In the genomic region with DNA sequence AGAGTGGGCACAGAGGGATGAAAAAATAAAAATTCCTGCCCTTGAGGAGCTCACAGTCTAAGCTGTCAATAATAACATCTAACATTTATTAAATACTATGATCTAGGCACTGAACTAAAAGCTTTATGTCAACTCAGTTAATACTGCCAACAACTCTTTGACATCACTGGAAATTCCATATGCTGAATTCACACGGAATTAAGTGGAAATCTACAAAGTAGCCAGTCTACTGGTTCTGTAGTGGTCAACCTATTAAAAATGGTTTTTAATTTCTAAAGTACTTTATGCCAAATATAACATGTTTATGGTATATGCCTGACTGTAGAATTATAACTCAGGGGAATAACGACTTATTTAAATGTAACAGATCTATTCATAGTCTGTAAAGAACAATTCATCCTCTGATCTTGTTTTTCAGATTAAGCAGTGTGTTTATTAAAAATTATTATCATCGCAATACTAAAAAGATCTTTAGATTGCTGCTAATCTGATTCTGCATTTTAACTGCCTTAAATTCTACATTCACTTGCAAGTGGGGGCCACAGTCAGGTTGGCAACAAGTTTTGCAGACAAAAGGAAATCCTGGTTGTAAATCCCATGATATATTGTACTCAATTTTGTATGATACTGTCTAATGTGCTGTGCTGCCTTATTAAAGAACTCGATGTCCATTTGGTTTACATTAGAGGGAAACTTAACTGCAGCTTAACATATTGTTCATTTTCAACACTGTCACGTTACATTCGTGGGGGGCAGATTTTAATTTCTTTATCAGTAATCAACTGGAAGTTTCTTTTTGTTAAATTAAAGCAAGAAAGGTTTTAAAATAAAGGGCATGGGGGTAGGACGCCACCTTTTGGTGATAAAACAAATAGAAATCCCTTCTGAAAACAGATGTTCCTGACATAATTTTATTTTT, we compare ENCODE assay signal across 8 cellular contexts.
DNase-seq lines count a peak whose midpoint lies in the region; ATAC-seq and TF ChIP-seq lines count a peak whose summit lies in the region.

No MANE protein-coding gene starts in this region.

- no peak for ATAC-seq in GM21529 (IDR thresholded peaks at IDR 0.05; ENCODE audit: unreplicated experiment)

- peak in 5 of 6 experiments; percentile 1 to 68 (median 39) for DNase-seq in stimulated activated naive CD4-positive, alpha-beta T cell (lab: John Stamatoyannopoulos, UW)
- no peak for DNase-seq in stimulated activated naive CD4-positive, alpha-beta T cell treated with Interleukin-2 at 50 U/mL for 16 hours (lab: John Stamatoyannopoulos, UW)
- peak; percentile 60 for DNase-seq in NCI-H69 (lab: John Stamatoyannopoulos, UW)
- peak; percentile 70 to 76 for DNase-seq in cardiac fibroblast (ENCODE audit: low read depth in 2 of 2)
- DNase-seq in midbrain (lab: John Stamatoyannopoulos, UW), result peak; percentile 55
- DNase-seq in putamen (ENCODE audit: low spot score), result no peak
- no peak for DNase-seq in NCI-H2196 (lab: John Stamatoyannopoulos, UW; ENCODE audit: unreplicated experiment)

- no peak overlapping the region for H3K4me3 ChIP-seq in cardiac fibroblast (replicated peaks in 1 of 2; ENCODE audit: low read depth in 2 of 2, low read length in 2 of 2)

- TF ChIP-seq CTCF in cardiac fibroblast (IDR thresholded peaks at IDR 0.05; ENCODE audit: low read depth, low read length), result peak; percentile 60

Comparison
In these comparisons a context has a peak if more than half of its experiments do, and no peak if none do; other contexts are left out.
1. DNase-seq: peak in stimulated activated naive CD4-positive, alpha-beta T cell (5 of 6), NCI-H69 (single experiment), cardiac fibroblast (2 of 2) and midbrain (single experiment); none in stimulated activated naive CD4-positive, alpha-beta T cell treated with Interleukin-2 at 50 U/mL for 16 hours (single experiment), putamen (single experiment) and NCI-H2196 (single experiment).